ENCODE assay signal across 2 cellular contexts in the genomic region with DNA sequence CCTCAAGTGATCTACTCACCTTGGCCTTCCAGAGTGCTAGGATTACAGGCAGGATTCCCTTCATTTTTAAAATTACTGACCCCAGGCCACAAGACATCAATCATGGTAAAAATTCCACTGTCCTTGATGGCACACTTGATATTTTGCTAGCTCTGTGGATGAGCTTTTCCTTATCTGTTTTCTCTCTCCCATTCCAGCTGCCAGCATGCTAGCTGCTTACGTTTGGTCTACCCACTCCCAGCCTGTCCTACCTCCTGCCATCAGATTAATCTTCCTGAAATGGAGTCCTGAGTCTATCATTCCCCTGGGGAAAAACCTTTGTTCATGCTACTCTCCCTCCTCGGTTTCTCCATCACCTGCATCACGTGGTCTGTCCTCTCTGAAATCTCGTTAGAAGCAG.
TF ChIP-seq lines count a peak whose summit lies in the region.

No MANE protein-coding gene starts in this region.

TF ChIP-seq in HepG2, 621 proteins besides CTCF, POLR2A, EP300 and RAD21 (continued from another document):
- TF ChIP-seq ZNF337 (CRISPR knock-in tag; IDR thresholded peaks at IDR 0.05; ENCODE audit: borderline replicate concordance, low read depth) (no peak), JARID2 (CRISPR knock-in tag; IDR thresholded peaks at IDR 0.05; ENCODE audit: insufficient replicate concordance) (no peak), GRHL1 (CRISPR knock-in tag; conservative IDR thresholded peaks at IDR 0.05) (no peak), TEAD3 (CRISPR knock-in tag; optimal IDR thresholded peaks at IDR 0.05; ENCODE audit: borderline replicate concordance) (no peak), ZNF589 (CRISPR knock-in tag; conservative IDR thresholded peaks at IDR 0.05) (no peak), NFE2L2 (IDR thresholded peaks at IDR 0.05; ENCODE audit: low read length) (no peak), ATF7-NPFF (CRISPR knock-in tag; IDR thresholded peaks at IDR 0.05; ENCODE audit: low read depth) (no peak), TBX2 (CRISPR knock-in tag; IDR thresholded peaks at IDR 0.05; ENCODE audit: borderline replicate concordance) (no peak), ZNF510 (CRISPR knock-in tag; IDR thresholded peaks at IDR 0.05; ENCODE audit: low read depth) (no peak)
- TF ChIP-seq, protein P1, sequence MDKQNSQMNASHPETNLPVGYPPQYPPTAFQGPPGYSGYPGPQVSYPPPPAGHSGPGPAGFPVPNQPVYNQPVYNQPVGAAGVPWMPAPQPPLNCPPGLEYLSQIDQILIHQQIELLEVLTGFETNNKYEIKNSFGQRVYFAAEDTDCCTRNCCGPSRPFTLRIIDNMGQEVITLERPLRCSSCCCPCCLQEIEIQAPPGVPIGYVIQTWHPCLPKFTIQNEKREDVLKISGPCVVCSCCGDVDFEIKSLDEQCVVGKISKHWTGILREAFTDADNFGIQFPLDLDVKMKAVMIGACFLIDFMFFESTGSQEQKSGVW (CRISPR knock-in tag; IDR thresholded peaks at IDR 0.05; ENCODE audit: borderline replicate concordance), result no peak
- TF ChIP-seq, protein P2, sequence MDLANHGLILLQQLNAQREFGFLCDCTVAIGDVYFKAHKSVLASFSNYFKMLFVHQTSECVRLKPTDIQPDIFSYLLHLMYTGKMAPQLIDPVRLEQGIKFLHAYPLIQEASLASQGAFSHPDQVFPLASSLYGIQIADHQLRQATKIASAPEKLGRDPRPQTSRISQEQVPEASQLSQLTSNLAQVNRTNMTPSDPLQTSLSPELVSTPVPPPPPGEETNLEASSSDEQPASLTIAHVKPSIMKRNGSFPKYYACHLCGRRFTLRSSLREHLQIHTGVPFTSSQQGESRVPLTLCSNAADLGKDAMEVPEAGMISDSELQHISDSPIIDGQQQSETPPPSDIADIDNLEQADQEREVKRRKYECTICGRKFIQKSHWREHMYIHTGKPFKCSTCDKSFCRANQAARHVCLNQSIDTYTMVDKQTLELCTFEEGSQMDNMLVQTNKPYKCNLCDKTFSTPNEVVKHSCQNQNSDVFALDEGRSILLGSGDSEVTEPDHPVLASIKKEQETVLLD (CRISPR knock-in tag; IDR thresholded peaks at IDR 0.05; ENCODE audit: low read depth), result no peak

TF ChIP-seq in WTC11, 78 proteins besides CTCF, POLR2A, EP300 and RAD21 (continued from another document):
- TF ChIP-seq, protein P3, sequence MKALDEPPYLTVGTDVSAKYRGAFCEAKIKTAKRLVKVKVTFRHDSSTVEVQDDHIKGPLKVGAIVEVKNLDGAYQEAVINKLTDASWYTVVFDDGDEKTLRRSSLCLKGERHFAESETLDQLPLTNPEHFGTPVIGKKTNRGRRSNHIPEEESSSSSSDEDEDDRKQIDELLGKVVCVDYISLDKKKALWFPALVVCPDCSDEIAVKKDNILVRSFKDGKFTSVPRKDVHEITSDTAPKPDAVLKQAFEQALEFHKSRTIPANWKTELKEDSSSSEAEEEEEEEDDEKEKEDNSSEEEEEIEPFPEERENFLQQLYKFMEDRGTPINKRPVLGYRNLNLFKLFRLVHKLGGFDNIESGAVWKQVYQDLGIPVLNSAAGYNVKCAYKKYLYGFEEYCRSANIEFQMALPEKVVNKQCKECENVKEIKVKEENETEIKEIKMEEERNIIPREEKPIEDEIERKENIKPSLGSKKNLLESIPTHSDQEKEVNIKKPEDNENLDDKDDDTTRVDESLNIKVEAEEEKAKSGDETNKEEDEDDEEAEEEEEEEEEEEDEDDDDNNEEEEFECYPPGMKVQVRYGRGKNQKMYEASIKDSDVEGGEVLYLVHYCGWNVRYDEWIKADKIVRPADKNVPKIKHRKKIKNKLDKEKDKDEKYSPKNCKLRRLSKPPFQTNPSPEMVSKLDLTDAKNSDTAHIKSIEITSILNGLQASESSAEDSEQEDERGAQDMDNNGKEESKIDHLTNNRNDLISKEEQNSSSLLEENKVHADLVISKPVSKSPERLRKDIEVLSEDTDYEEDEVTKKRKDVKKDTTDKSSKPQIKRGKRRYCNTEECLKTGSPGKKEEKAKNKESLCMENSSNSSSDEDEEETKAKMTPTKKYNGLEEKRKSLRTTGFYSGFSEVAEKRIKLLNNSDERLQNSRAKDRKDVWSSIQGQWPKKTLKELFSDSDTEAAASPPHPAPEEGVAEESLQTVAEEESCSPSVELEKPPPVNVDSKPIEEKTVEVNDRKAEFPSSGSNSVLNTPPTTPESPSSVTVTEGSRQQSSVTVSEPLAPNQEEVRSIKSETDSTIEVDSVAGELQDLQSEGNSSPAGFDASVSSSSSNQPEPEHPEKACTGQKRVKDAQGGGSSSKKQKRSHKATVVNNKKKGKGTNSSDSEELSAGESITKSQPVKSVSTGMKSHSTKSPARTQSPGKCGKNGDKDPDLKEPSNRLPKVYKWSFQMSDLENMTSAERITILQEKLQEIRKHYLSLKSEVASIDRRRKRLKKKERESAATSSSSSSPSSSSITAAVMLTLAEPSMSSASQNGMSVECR (CRISPR knock-in tag; IDR thresholded peaks at IDR 0.05; ENCODE audit: borderline replicate concordance), result no peak
- TF ChIP-seq, protein P4, sequence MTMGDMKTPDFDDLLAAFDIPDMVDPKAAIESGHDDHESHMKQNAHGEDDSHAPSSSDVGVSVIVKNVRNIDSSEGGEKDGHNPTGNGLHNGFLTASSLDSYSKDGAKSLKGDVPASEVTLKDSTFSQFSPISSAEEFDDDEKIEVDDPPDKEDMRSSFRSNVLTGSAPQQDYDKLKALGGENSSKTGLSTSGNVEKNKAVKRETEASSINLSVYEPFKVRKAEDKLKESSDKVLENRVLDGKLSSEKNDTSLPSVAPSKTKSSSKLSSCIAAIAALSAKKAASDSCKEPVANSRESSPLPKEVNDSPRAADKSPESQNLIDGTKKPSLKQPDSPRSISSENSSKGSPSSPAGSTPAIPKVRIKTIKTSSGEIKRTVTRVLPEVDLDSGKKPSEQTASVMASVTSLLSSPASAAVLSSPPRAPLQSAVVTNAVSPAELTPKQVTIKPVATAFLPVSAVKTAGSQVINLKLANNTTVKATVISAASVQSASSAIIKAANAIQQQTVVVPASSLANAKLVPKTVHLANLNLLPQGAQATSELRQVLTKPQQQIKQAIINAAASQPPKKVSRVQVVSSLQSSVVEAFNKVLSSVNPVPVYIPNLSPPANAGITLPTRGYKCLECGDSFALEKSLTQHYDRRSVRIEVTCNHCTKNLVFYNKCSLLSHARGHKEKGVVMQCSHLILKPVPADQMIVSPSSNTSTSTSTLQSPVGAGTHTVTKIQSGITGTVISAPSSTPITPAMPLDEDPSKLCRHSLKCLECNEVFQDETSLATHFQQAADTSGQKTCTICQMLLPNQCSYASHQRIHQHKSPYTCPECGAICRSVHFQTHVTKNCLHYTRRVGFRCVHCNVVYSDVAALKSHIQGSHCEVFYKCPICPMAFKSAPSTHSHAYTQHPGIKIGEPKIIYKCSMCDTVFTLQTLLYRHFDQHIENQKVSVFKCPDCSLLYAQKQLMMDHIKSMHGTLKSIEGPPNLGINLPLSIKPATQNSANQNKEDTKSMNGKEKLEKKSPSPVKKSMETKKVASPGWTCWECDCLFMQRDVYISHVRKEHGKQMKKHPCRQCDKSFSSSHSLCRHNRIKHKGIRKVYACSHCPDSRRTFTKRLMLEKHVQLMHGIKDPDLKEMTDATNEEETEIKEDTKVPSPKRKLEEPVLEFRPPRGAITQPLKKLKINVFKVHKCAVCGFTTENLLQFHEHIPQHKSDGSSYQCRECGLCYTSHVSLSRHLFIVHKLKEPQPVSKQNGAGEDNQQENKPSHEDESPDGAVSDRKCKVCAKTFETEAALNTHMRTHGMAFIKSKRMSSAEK (CRISPR knock-in tag; IDR thresholded peaks at IDR 0.05; ENCODE audit: borderline replicate concordance), result no peak
- TF ChIP-seq, protein P5, sequence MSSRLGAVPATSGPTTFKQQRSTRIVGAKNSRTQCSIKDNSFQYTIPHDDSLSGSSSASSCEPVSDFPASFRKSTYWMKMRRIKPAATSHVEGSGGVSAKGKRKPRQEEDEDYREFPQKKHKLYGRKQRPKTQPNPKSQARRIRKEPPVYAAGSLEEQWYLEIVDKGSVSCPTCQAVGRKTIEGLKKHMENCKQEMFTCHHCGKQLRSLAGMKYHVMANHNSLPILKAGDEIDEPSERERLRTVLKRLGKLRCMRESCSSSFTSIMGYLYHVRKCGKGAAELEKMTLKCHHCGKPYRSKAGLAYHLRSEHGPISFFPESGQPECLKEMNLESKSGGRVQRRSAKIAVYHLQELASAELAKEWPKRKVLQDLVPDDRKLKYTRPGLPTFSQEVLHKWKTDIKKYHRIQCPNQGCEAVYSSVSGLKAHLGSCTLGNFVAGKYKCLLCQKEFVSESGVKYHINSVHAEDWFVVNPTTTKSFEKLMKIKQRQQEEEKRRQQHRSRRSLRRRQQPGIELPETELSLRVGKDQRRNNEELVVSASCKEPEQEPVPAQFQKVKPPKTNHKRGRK (CRISPR knock-in tag; IDR thresholded peaks at IDR 0.05; ENCODE audit: borderline replicate concordance), result no peak
- TF ChIP-seq ZBTB21 (CRISPR knock-in tag; IDR thresholded peaks at IDR 0.05; ENCODE audit: borderline replicate concordance) (no peak), ZNF317 (CRISPR knock-in tag; IDR thresholded peaks at IDR 0.05; ENCODE audit: borderline replicate concordance, low read depth) (no peak), CREM (CRISPR knock-in tag; IDR thresholded peaks at IDR 0.05) (no peak)
